19 cellular contexts compared by ENCODE assay signal in the genomic region with DNA sequence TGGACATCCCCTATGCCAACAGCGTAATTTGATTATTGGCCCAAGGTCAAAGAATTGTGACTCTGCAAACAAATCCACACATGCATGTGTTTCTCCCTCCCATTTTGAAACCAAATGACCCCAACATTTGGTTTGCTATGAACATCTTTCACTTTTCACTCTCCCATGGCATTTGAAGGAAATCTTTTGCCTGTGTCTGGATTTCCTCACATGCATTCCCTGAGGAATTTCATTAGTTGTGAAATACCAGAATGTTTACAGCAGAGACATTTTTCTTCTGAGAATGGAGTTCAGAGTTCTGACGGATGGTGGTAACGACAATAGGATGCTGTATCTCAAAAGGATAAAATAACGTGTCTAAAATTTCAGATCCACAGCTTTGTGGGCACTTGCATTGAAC.
DNase-seq lines count a peak whose midpoint lies in the region; ATAC-seq and TF ChIP-seq lines count a peak whose summit lies in the region.
"Had no signal": no experiment of that assay in that cellular context is flagged by ENCODE, and none has a peak within 500 bp of the region (broad histone marks: within the 10 kb centered on the region; RNA-seq: fewer than 3 reads in every experiment).

No MANE protein-coding gene starts in this region.

- no CpG with 5 or more reads among the region's 4 CpGs for WGBS in IMR-90 (ENCODE audit: extremely low coverage in 2 of 2, insufficient read length in 1 of 2), 2 experiments

- no TSS peak for BruUV-seq in IMR-90 (replicated peaks; lab: Mats Ljungman, UMichigan)

- no peak overlapping the region for H2BK5ac ChIP-seq in IMR-90 (ENCODE audit: low read depth, low read length, poor library complexity, severe bottlenecking)

- no peak overlapping the region for H3K27ac ChIP-seq in IMR-90 (ENCODE audit: insufficient read depth, low read length)
- H3K27ac ChIP-seq: parathyroid adenoma, thyroid gland had no signal

- no peak overlapping the region for H4K91ac ChIP-seq in IMR-90 (ENCODE audit: insufficient read depth, low read depth, low read length)

- no peaks in the 10 kb centered on the region for H3K36me3 ChIP-seq in IMR-90 (ENCODE audit: control insufficient read depth, insufficient read depth, low read length)
- H3K36me3 ChIP-seq: thyroid gland had no signal

- H3K9me3 Mint-ChIP-seq in activated CD4-positive, alpha-beta memory T cell treated with anti-CD3 and anti-CD28 coated beads, Interleukin-2, amount 10 ng/mL, durations not matched to agents 7 days and 5 days: no peaks in the 10 kb centered on the region
- no peaks in the 10 kb centered on the region for H3K9me3 Mint-ChIP-seq in type B pancreatic cell
- no peaks in the 10 kb centered on the region for H3K9me3 Mint-ChIP-seq in activated T-cell treated with anti-CD3 and anti-CD28 coated beads, Interleukin-2, amount 50 U/mL, for 72 hours
- H3K9me3 Mint-ChIP-seq: activated naive CD8-positive, alpha-beta T cell treated with anti-CD3 and anti-CD28 coated beads for 36 hours had no signal

- H4K5ac ChIP-seq in IMR-90 (ENCODE audit: low read depth, low read length): no peak overlapping the region

- peaks cover 16% of the 10 kb centered on the region for H3K27me3 Mint-ChIP-seq in activated CD4-positive, alpha-beta memory T cell treated with anti-CD3 and anti-CD28 coated beads, Interleukin-2, amount 10 ng/mL, durations not matched to agents 7 days and 5 days
- peaks cover 2% of the 10 kb centered on the region for H3K27me3 Mint-ChIP-seq in type B pancreatic cell
- peaks cover 33% of the 10 kb centered on the region for H3K27me3 Mint-ChIP-seq in activated T-cell treated with anti-CD3 and anti-CD28 coated beads, Interleukin-2, amount 50 U/mL, for 72 hours (ENCODE audit: low read depth)

- peak; percentile 79 for DNase-seq in EH (ENCODE audit: low read depth)
- peak; percentile 71 for DNase-seq in IMR-90
- DNase-seq in dedifferentiated amniotic fluid mesenchymal stem cell (ENCODE audit: extremely low spot score): peak; percentile 79
- DNase-seq in myocyte (ENCODE audit: low read depth): peak; percentile 42
- DNase-seq in activated CD4-positive, alpha-beta memory T cell treated with anti-CD3 and anti-CD28 coated beads, Interleukin-2, amount 10 ng/mL, durations not matched to agents 7 days and 5 days: no peak
- DNase-seq in type B pancreatic cell (ENCODE audit: extremely low spot score, unreplicated experiment): no peak
- no peak for DNase-seq in activated T-cell treated with anti-CD3 and anti-CD28 coated beads, Interleukin-2, amount 50 U/mL, for 72 hours
- DNase-seq: activated CD4-positive, alpha-beta T cell treated with anti-CD3 and anti-CD28 coated beads, Interleukin-2, amount 50 U/mL, for 48 hours; activated naive CD8-positive, alpha-beta T cell treated with anti-CD3 and anti-CD28 coated beads for 36 hours; activated T-cell treated with anti-CD3 and anti-CD28 coated beads, Interleukin-2, amount 50 U/mL, for 48 hours; DND-41; foreskin melanocyte; NCI-H1694 treated with DMSO at 0.1 percent for 48 hours; small intestine; stimulated activated CD4-positive, alpha-beta T cell treated with anti-CD3 and anti-CD28 coated beads, Interleukin-4, amount 100 ng/mL, for 4 hours; SW 1271; thyroid gland had no signal

- H3K56ac ChIP-seq in IMR-90 (ENCODE audit: extremely low read depth, insufficient read depth, low read length): no peak overlapping the region

- in situ Hi-C loops in IMR-90 (cut with MboI; ENCODE audit: low sequenced_read_pairs): no loop called here

- H3K14ac ChIP-seq in IMR-90 (replicated peaks; ENCODE audit: low read depth, low read length): no peak overlapping the region

- H3K4me1 ChIP-seq in IMR-90 (ENCODE audit: control insufficient read depth, insufficient read depth, low read length): no peaks in the 10 kb centered on the region; the same call in 1 of the 2 replicates
- H3K4me1 ChIP-seq: parathyroid adenoma, thyroid gland had no signal

- intact Hi-C loops in IMR-90 (cut with micrococcal nuclease): no loop called here

- no peaks in the 10 kb centered on the region for H3K4me1 Mint-ChIP-seq in activated CD4-positive, alpha-beta memory T cell treated with anti-CD3 and anti-CD28 coated beads, Interleukin-2, amount 10 ng/mL, durations not matched to agents 7 days and 5 days
- H3K4me1 Mint-ChIP-seq in type B pancreatic cell (ENCODE audit: unreplicated experiment): peaks cover 17% of the 10 kb centered on the region
- H3K4me1 Mint-ChIP-seq in activated T-cell treated with anti-CD3 and anti-CD28 coated beads, Interleukin-2, amount 50 U/mL, for 72 hours (ENCODE audit: low read depth): no peaks in the 10 kb centered on the region
- H3K4me1 Mint-ChIP-seq: activated naive CD8-positive, alpha-beta T cell treated with anti-CD3 and anti-CD28 coated beads for 36 hours had no signal

- no peak overlapping the region for H3K4ac ChIP-seq in IMR-90 (ENCODE audit: low read depth, low read length)

- no peak overlapping the region for H3K9ac ChIP-seq in IMR-90 (ENCODE audit: low read depth, low read length)
- H3K9ac ChIP-seq: parathyroid adenoma had no signal

- CTCF ChIA-PET in IMR-90 (lab: Yijun Ruan, JAX): interaction anchor here (0.5 kb wide), 1 partner anchor 187 kb away, joined by 8 read pairs; no protein-coding TSS in a partner anchor
- CTCF ChIA-PET in activated CD4-positive, alpha-beta memory T cell treated with anti-CD3 and anti-CD28 coated beads, Interleukin-2, amount 10 ng/mL, durations not matched to agents 7 days and 5 days (lab: Charles Lee): no interaction called here

- TF ChIP-seq RAD21 in IMR-90 (IDR thresholded peaks at IDR 0.05; ENCODE audit: low read length): no peak

- H4K8ac ChIP-seq in IMR-90 (ENCODE audit: low read depth in 2 of 2, low read length in 2 of 2): no peak overlapping the region

- H3K27ac Mint-ChIP-seq in activated CD4-positive, alpha-beta memory T cell treated with anti-CD3 and anti-CD28 coated beads, Interleukin-2, amount 10 ng/mL, durations not matched to agents 7 days and 5 days: no peak overlapping the region
- H3K27ac Mint-ChIP-seq in type B pancreatic cell: no peak overlapping the region
- H3K27ac Mint-ChIP-seq in activated T-cell treated with anti-CD3 and anti-CD28 coated beads, Interleukin-2, amount 50 U/mL, for 72 hours: no peak overlapping the region
- H3K27ac Mint-ChIP-seq: activated naive CD8-positive, alpha-beta T cell treated with anti-CD3 and anti-CD28 coated beads for 36 hours had no signal

- no peak for TF ChIP-seq POLR2A in IMR-90 (IDR thresholded peaks at IDR 0.05; ENCODE audit: low read depth, low read length)

- TF ChIP-seq CTCF in IMR-90 (conservative IDR thresholded peaks at IDR 0.05; ENCODE audit: low read depth, low read length): no peak
- TF ChIP-seq CTCF in type B pancreatic cell (conservative IDR thresholded peaks at IDR 0.05): no peak

- H2AK9ac ChIP-seq in IMR-90 (replicated peaks; ENCODE audit: low read depth, low read length, poor library complexity): no peak overlapping the region

- H3K9me1 ChIP-seq in IMR-90 (ENCODE audit: insufficient read depth, low read length): no peaks in the 10 kb centered on the region

- peaks cover 8% of the 10 kb centered on the region for H3K27me3 ChIP-seq in IMR-90 (ENCODE audit: control insufficient read depth, insufficient read depth, low read length)
- H3K27me3 ChIP-seq: thyroid gland had no signal

- no peak overlapping the region for H2BK15ac ChIP-seq in IMR-90 (ENCODE audit: low read depth, low read length)

- dilution Hi-C loops in IMR-90 (cut with HindIII; ENCODE audit: low sequenced_read_pairs, unreplicated experiment): no loop called here

- H2AK5ac ChIP-seq in IMR-90 (ENCODE audit: low read depth, low read length): no peak overlapping the region

- no peaks in the 10 kb centered on the region for H3K9me3 ChIP-seq in IMR-90 (ENCODE audit: control insufficient read depth, insufficient read depth, low read length)
- H3K9me3 ChIP-seq: thyroid gland had no signal

- POLR2A ChIA-PET in IMR-90 (lab: Charles Lee; ENCODE audit: unreplicated experiment): no interaction called here
- POLR2A ChIA-PET in activated CD4-positive, alpha-beta memory T cell treated with anti-CD3 and anti-CD28 coated beads, Interleukin-2, amount 10 ng/mL, durations not matched to agents 7 days and 5 days (lab: Charles Lee): no interaction called here

- no peaks in the 10 kb centered on the region for H3K36me3 Mint-ChIP-seq in activated CD4-positive, alpha-beta memory T cell treated with anti-CD3 and anti-CD28 coated beads, Interleukin-2, amount 10 ng/mL, durations not matched to agents 7 days and 5 days (ENCODE audit: low read depth)
- H3K36me3 Mint-ChIP-seq in type B pancreatic cell: no peaks in the 10 kb centered on the region
- H3K36me3 Mint-ChIP-seq in activated T-cell treated with anti-CD3 and anti-CD28 coated beads, Interleukin-2, amount 50 U/mL, for 72 hours (ENCODE audit: insufficient read depth in 2 of 2): no peaks in the 10 kb centered on the region
- H3K36me3 Mint-ChIP-seq: activated naive CD8-positive, alpha-beta T cell treated with anti-CD3 and anti-CD28 coated beads for 36 hours had no signal

- ATAC-seq in IMR-90 (ENCODE audit: low read depth): peak; percentile 64
- no peak for ATAC-seq in activated T-cell treated with anti-CD3 and anti-CD28 coated beads, Interleukin-2, amount 50 U/mL, for 72 hours (replicated peaks in 1 of 2)
- ATAC-seq: left lobe of liver had no signal

- no peak overlapping the region for H3K4me3 ChIP-seq in IMR-90 (ENCODE audit: insufficient read depth, low read depth, low read length)
- H3K4me3 ChIP-seq: thyroid gland had no signal

- no peak overlapping the region for H2BK20ac ChIP-seq in IMR-90 (ENCODE audit: low read depth, low read length)

- no peaks in the 10 kb centered on the region for H3K79me1 ChIP-seq in IMR-90 (ENCODE audit: low read depth in 1 of 2, low read length in 2 of 2)

- no peak overlapping the region for H2BK120ac ChIP-seq in IMR-90 (ENCODE audit: low read depth, low read length)

- no peaks in the 10 kb centered on the region for H4K20me1 ChIP-seq in IMR-90 (ENCODE audit: insufficient read depth, low read length)

- H3K18ac ChIP-seq in IMR-90 (ENCODE audit: low read depth, low read length): no peak overlapping the region

- H3K23ac ChIP-seq in IMR-90 (ENCODE audit: low read depth, low read length): no peak overlapping the region

- peak overlapping the region; percentile 50; the same call in 1 of the 2 replicates for H3K4me2 ChIP-seq in IMR-90 (ENCODE audit: low read depth, low read length)

- H2AFZ ChIP-seq in IMR-90 (replicated peaks; ENCODE audit: low read length, poor library complexity): no peak overlapping the region
- H2AFZ ChIP-seq: parathyroid adenoma had no signal

- no peak overlapping the region for H3K4me3 Mint-ChIP-seq in activated CD4-positive, alpha-beta memory T cell treated with anti-CD3 and anti-CD28 coated beads, Interleukin-2, amount 10 ng/mL, durations not matched to agents 7 days and 5 days
- no peak overlapping the region for H3K4me3 Mint-ChIP-seq in type B pancreatic cell
- H3K4me3 Mint-ChIP-seq in activated T-cell treated with anti-CD3 and anti-CD28 coated beads, Interleukin-2, amount 50 U/mL, for 72 hours: no peak overlapping the region
- H3K4me3 Mint-ChIP-seq: activated naive CD8-positive, alpha-beta T cell treated with anti-CD3 and anti-CD28 coated beads for 36 hours had no signal

TF ChIP-seq in IMR-90, 13 proteins besides CTCF, POLR2A, EP300 and RAD21 (continues in another document):
- no peak for TF ChIP-seq NFE2L2 (IDR thresholded peaks at IDR 0.05; ENCODE audit: low read depth, low read length)
- peak; percentile 85 for TF ChIP-seq CEBPB (IDR thresholded peaks at IDR 0.05; ENCODE audit: low read depth, low read length)

Comparison
In these comparisons a context has a peak if more than half of its experiments do, and no peak if none do; other contexts are left out.
1. DNase-seq: peak in EH (single experiment), IMR-90 (single experiment), dedifferentiated amniotic fluid mesenchymal stem cell (single experiment) and myocyte (single experiment); none in activated CD4-positive, alpha-beta memory T cell treated with anti-CD3 and anti-CD28 coated beads, Interleukin-2, amount 10 ng/mL, durations not matched to agents 7 days and 5 days (single experiment), type B pancreatic cell (single experiment) and activated T-cell treated with anti-CD3 and anti-CD28 coated beads, Interleukin-2, amount 50 U/mL, for 72 hours (0 of 2).